In the genomic region with DNA sequence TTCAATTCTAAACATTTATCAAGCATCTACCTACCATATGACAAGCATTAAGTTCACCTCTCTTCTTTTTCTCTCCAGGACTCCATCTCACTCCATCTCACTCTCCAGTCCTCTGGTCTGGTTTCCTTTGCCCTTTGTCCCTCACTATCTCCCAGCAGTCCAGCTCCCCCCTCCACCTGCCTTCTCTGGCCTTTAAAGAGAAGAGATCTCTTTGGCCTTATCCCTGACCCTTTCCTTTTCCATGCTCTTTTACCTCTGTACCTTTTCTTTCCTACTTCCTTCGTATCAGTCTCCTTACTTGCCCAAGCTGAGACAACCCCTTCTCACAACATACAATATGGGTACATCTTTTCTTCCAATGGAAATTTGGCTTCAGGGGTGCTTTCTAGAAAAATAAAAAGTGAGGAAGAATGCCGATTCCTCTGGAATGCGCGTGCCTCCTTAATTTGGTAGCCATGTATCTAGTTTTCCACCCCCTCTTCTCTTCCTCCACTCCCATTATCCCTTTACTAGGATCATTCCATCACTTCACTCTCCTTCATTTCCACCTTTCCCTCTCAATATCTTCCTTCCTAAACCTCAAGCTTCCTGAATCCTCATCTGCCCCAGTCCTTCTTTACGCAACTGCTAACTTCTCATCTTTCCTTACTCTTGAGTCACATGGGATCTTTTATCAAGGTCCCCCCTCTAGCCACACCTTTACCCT, we compare ENCODE assay signal across 8 cellular contexts. TPM values are rescaled to one million over a fixed set of nuclear protein-coding genes. Genes with fewer than 3 reads are reported as not detected.
A peak's percentile ranks its signal among the peaks of the same experiment; 100 is the strongest.
DNase-seq lines count a peak whose midpoint lies in the region; ATAC-seq and TF ChIP-seq lines count a peak whose summit lies in the region.

No MANE protein-coding gene starts in this region.

- no peaks in the 10 kb centered on the region for H3K9me3 ChIP-seq in endodermal cell (ENCODE audit: control insufficient read depth, low read length)
- H3K9me3 ChIP-seq in neutrophil = no peaks in the 10 kb centered on the region

- H3K9ac ChIP-seq in endodermal cell (ENCODE audit: extremely low read depth, low read length, poor library complexity, severe bottlenecking) = peak overlapping the region; percentile 84

- peaks cover 46% of the 10 kb centered on the region for H3K4me1 Mint-ChIP-seq in GM23338
- peaks cover 44% of the 10 kb centered on the region for H3K4me1 Mint-ChIP-seq in endodermal cell

- H3K4me3 ChIP-seq in GM23338 (peak overlapping the region; percentile 79), endodermal cell (ENCODE audit: low read length) (peak overlapping the region; percentile 97), neutrophil (ENCODE audit: low read depth in 1 of 2, low read length in 1 of 2) (peak overlapping the region; percentile 75 to 92)

- H3K27me3 ChIP-seq in GM23338 (ENCODE audit: insufficient read depth) (no peaks in the 10 kb centered on the region), endodermal cell (ENCODE audit: control insufficient read depth, insufficient read depth, low read length, poor library complexity, severe bottlenecking) (no peaks in the 10 kb centered on the region), neutrophil (no peaks in the 10 kb centered on the region)

- peak overlapping the region; percentile 84 for H3K4me2 ChIP-seq in GM23338

- H3K9me2 ChIP-seq in GM23338 (ENCODE audit: insufficient read depth) = no peaks in the 10 kb centered on the region

- H3K4me1 ChIP-seq in GM23338 (ENCODE audit: insufficient read depth) = peaks cover 22% of the 10 kb centered on the region
- H3K4me1 ChIP-seq in endodermal cell (ENCODE audit: control insufficient read depth, insufficient read depth, low read length) = no peaks in the 10 kb centered on the region
- peaks cover 50 to 58% of the 10 kb centered on the region in 2 experiments for H3K4me1 ChIP-seq in neutrophil (ENCODE audit: control insufficient read depth in 1 of 2, insufficient read depth in 1 of 2, low read depth in 1 of 2, low read length in 1 of 2)

- ATAC-seq in GM23338 = peak; percentile 1

- TF ChIP-seq CTCF in GM23338 (conservative IDR thresholded peaks at IDR 0.05; ENCODE audit: low read depth in 2 of 2) (no peak), endodermal cell (conservative IDR thresholded peaks at IDR 0.05) (no peak), neutrophil (IDR thresholded peaks at IDR 0.05) (no peak)

- H3K36me3 Mint-ChIP-seq in GM23338 (ENCODE audit: low read depth) (peaks cover 31% of the 10 kb centered on the region), endodermal cell (ENCODE audit: low read depth) (peaks cover 25% of the 10 kb centered on the region)

- peaks cover 10% of the 10 kb centered on the region; the same call in 1 of the 2 replicates for H4K20me1 ChIP-seq in GM23338 (replicated peaks; ENCODE audit: insufficient read depth)

- H3K4me3 Mint-ChIP-seq in GM23338 = peak overlapping the region; percentile 79
- peak overlapping the region; percentile 78 for H3K4me3 Mint-ChIP-seq in endodermal cell

- H3K27me3 Mint-ChIP-seq in GM23338 (ENCODE audit: insufficient read depth, low read depth, poor library complexity) = peaks cover 19% of the 10 kb centered on the region
- no peaks in the 10 kb centered on the region for H3K27me3 Mint-ChIP-seq in endodermal cell (ENCODE audit: insufficient read depth)

- no peaks in the 10 kb centered on the region for H3K9me3 Mint-ChIP-seq in GM23338
- H3K9me3 Mint-ChIP-seq in endodermal cell = no peaks in the 10 kb centered on the region

- H3K27ac Mint-ChIP-seq in GM23338 (peak overlapping the region; percentile 91), endodermal cell (peak overlapping the region; percentile 98)

- 12 to 15% methylated on average over 5 of the region's 5 CpGs for WGBS in endodermal cell (ENCODE audit: insufficient coverage in 1 of 2, insufficient read length in 1 of 2), 2 experiments

- H3K36me3 ChIP-seq in GM23338 (ENCODE audit: insufficient read depth) (peaks cover 2% of the 10 kb centered on the region; the same call in 1 of the 2 replicates), endodermal cell (ENCODE audit: control insufficient read depth, insufficient read depth, low read length) (peaks cover 22% of the 10 kb centered on the region), neutrophil (peaks cover 14% of the 10 kb centered on the region)

- H2AFZ ChIP-seq in GM23338 = no peak overlapping the region

- H3K27ac ChIP-seq in GM23338 (ENCODE audit: low read depth) (peak overlapping the region; percentile 93), endodermal cell (ENCODE audit: low read depth, low read length) (peak overlapping the region; percentile 98), neutrophil (peak overlapping the region; percentile 97)

- peaks cover 54% of the 10 kb centered on the region for H3K79me2 ChIP-seq in GM23338 (replicated peaks; ENCODE audit: insufficient read depth)

- no peak for DNase-seq in GM23338 (ENCODE audit: low spot score)
- peak; percentile 66 for DNase-seq in OCI-M1 (lab: John Stamatoyannopoulos, UW)
- DNase-seq in endodermal cell = no peak
- no peak for DNase-seq in DMS 273 (lab: John Stamatoyannopoulos, UW; ENCODE audit: unreplicated experiment)
- DNase-seq in NCI-H774 (lab: John Stamatoyannopoulos, UW) = no peak
- no peak for DNase-seq in GM19240 (ENCODE audit: insufficient read length, low spot score)
- DNase-seq in islet precursor cell = no peak

- H3F3A ChIP-seq in GM23338 (replicated peaks; ENCODE audit: low read depth) = 0 out of 2 replicates have a peak, but pooled peaks cover 7% of the 10 kb centered on the region

TF ChIP-seq in GM23338, 12 proteins besides CTCF, POLR2A, EP300 and RAD21 (continues in another document):
- TF ChIP-seq EZH2phosphoT487 (IDR thresholded peaks at IDR 0.05; ENCODE audit: unreplicated experiment) = no peak
- TF ChIP-seq ZNF331 (CRISPR knock-in tag; IDR thresholded peaks at IDR 0.05; ENCODE audit: low read depth) = no peak

RNA-seq across cellular contexts. Expression of a gene that starts 0.7 kb away (rescaled TPM):
- 58.8 and 82.1 TPM in 2 replicates for total RNA-seq in GM23338 (2014; rRNA removed; shearing (Covaris generic))
- polyA plus RNA-seq in GM23338 (2016; fragmentation: Nextera tagmentation; extraction: Ambion mirVana) = 39.5 and 39.8 TPM in 2 replicates
- 100 to 1,000 TPM; 124 to 147 TPM for total RNA-seq in endodermal cell
- 126 TPM for polyA plus RNA-seq in endodermal cell (2013, experiment 1 of 2)
- polyA plus RNA-seq in endodermal cell (2013, experiment 2 of 2) = 113 TPM

RNA-seq across cellular contexts. Expression of a gene that starts 1.6 kb away (rescaled TPM):
- total RNA-seq in GM23338 (2014; rRNA removed; shearing (Covaris generic)) = 119 and 127 TPM in 2 replicates
- 164 and 173 TPM in 2 replicates for polyA plus RNA-seq in GM23338 (2016; fragmentation: Nextera tagmentation; extraction: Ambion mirVana)
- 10 to 100 TPM; 68.0 to 71.3 TPM for total RNA-seq in endodermal cell
- 114 TPM for polyA plus RNA-seq in endodermal cell (2013, experiment 1 of 2)
- 109 TPM for polyA plus RNA-seq in endodermal cell (2013, experiment 2 of 2)

RNA-seq across cellular contexts. Expression of a gene that starts 7.4 kb away (rescaled TPM):
- total RNA-seq in GM23338 (2014; rRNA removed; shearing (Covaris generic)) = 2.0 and 2.3 TPM in 2 replicates
- polyA plus RNA-seq in GM23338 (2016; fragmentation: Nextera tagmentation; extraction: Ambion mirVana) = 3.4 and 5.0 TPM in 2 replicates
- 10 to 100 TPM; 29.8 to 35.2 TPM for total RNA-seq in endodermal cell
- polyA plus RNA-seq in endodermal cell (2013, experiment 1 of 2) = 16.4 TPM
- polyA plus RNA-seq in endodermal cell (2013, experiment 2 of 2) = 11.9 TPM

RNA-seq across cellular contexts. Expression of a gene that starts 12.2 kb away (rescaled TPM):
- total RNA-seq in GM23338 (2014; rRNA removed; shearing (Covaris generic)) = 4.7 and 6.1 TPM in 2 replicates
- polyA plus RNA-seq in GM23338 (2016; fragmentation: Nextera tagmentation; extraction: Ambion mirVana) = 5.4 and 7.4 TPM in 2 replicates
- 10 to 100 TPM; 27.9 to 39.6 TPM for total RNA-seq in endodermal cell
- polyA plus RNA-seq in endodermal cell (2013, experiment 1 of 2) = 38.0 TPM
- 33.1 TPM for polyA plus RNA-seq in endodermal cell (2013, experiment 2 of 2)

RNA-seq across cellular contexts. Expression of a gene that starts 13.4 kb away (rescaled TPM):
- total RNA-seq in GM23338 (2014; rRNA removed; shearing (Covaris generic)) = 89.4 and 111 TPM in 2 replicates
- polyA plus RNA-seq in GM23338 (2016; fragmentation: Nextera tagmentation; extraction: Ambion mirVana) = 7.2 and 8.5 TPM in 2 replicates
- 100 to 1,000 TPM; 246 to 263 TPM for total RNA-seq in endodermal cell
- 184 TPM for polyA plus RNA-seq in endodermal cell (2013, experiment 1 of 2)
- 171 TPM for polyA plus RNA-seq in endodermal cell (2013, experiment 2 of 2)
